1 cellular context compared by ENCODE assay signal in the genomic region with DNA sequence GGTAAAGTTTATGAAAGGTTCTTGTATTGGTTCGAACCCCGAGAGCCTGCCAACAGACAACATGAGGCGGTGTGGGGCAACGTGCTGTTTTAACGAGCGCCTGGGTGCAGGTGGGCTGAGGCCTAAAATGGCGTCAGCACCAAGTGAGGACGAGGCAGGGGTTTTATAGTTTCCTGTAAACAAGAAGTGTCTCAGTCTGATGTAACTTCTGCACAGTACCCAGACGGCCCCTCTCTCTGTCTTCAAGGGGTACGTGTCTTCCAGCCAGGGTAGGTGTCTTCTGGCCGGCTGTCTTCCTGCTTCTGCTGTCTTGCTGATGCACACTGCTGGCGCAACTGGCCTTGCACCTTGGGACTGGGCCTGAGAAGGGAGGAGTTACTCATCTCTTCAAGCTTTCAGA.
TF ChIP-seq lines count a peak whose summit lies in the region.

No MANE protein-coding gene starts in this region.

TF ChIP-seq in GM12878, 131 proteins besides CTCF, POLR2A, EP300 and RAD21:
- no peak for TF ChIP-seq EED (IDR thresholded peaks at IDR 0.05; ENCODE audit: low read depth)
- TF ChIP-seq RB1 (IDR thresholded peaks at IDR 0.05; ENCODE audit: borderline replicate concordance), result 0 out of 2 replicates have a peak, but pooled peaks have one; percentile 27
- TF ChIP-seq HDGF (IDR thresholded peaks at IDR 0.05), result no peak
- TF ChIP-seq YY1 (IDR thresholded peaks at IDR 0.05; ENCODE audit: low read depth, low read length), result peak; percentile 75
- TF ChIP-seq, protein P1, sequence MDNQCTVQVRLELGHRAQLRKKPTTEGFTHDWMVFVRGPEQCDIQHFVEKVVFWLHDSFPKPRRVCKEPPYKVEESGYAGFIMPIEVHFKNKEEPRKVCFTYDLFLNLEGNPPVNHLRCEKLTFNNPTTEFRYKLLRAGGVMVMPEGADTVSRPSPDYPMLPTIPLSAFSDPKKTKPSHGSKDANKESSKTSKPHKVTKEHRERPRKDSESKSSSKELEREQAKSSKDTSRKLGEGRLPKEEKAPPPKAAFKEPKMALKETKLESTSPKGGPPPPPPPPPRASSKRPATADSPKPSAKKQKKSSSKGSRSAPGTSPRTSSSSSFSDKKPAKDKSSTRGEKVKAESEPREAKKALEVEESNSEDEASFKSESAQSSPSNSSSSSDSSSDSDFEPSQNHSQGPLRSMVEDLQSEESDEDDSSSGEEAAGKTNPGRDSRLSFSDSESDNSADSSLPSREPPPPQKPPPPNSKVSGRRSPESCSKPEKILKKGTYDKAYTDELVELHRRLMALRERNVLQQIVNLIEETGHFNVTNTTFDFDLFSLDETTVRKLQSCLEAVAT (IDR thresholded peaks at IDR 0.05), result peak; percentile 94
- TF ChIP-seq BACH1 (IDR thresholded peaks at IDR 0.05; ENCODE audit: borderline replicate concordance), result no peak
- TF ChIP-seq IKZF1 (conservative IDR thresholded peaks at IDR 0.05), result no peak
- no peak for TF ChIP-seq FOXM1 (IDR thresholded peaks at IDR 0.05; ENCODE audit: low read depth, low read length)
- no peak for TF ChIP-seq HDAC6 (IDR thresholded peaks at IDR 0.05; ENCODE audit: unreplicated experiment)
- no peak for TF ChIP-seq SREBF1 (IDR thresholded peaks at IDR 0.05; ENCODE audit: low read length)
- TF ChIP-seq CHD4 (IDR thresholded peaks at IDR 0.05), result no peak
- TF ChIP-seq, protein P2, sequence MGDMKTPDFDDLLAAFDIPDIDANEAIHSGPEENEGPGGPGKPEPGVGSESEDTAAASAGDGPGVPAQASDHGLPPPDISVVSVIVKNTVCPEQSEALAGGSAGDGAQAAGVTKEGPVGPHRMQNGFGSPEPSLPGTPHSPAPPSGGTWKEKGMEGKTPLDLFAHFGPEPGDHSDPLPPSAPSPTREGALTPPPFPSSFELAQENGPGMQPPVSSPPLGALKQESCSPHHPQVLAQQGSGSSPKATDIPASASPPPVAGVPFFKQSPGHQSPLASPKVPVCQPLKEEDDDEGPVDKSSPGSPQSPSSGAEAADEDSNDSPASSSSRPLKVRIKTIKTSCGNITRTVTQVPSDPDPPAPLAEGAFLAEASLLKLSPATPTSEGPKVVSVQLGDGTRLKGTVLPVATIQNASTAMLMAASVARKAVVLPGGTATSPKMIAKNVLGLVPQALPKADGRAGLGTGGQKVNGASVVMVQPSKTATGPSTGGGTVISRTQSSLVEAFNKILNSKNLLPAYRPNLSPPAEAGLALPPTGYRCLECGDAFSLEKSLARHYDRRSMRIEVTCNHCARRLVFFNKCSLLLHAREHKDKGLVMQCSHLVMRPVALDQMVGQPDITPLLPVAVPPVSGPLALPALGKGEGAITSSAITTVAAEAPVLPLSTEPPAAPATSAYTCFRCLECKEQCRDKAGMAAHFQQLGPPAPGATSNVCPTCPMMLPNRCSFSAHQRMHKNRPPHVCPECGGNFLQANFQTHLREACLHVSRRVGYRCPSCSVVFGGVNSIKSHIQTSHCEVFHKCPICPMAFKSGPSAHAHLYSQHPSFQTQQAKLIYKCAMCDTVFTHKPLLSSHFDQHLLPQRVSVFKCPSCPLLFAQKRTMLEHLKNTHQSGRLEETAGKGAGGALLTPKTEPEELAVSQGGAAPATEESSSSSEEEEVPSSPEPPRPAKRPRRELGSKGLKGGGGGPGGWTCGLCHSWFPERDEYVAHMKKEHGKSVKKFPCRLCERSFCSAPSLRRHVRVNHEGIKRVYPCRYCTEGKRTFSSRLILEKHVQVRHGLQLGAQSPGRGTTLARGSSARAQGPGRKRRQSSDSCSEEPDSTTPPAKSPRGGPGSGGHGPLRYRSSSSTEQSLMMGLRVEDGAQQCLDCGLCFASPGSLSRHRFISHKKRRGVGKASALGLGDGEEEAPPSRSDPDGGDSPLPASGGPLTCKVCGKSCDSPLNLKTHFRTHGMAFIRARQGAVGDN (IDR thresholded peaks at IDR 0.05), result peak; percentile 44; the same call in 1 of the 2 replicates
- TF ChIP-seq, protein P3, sequence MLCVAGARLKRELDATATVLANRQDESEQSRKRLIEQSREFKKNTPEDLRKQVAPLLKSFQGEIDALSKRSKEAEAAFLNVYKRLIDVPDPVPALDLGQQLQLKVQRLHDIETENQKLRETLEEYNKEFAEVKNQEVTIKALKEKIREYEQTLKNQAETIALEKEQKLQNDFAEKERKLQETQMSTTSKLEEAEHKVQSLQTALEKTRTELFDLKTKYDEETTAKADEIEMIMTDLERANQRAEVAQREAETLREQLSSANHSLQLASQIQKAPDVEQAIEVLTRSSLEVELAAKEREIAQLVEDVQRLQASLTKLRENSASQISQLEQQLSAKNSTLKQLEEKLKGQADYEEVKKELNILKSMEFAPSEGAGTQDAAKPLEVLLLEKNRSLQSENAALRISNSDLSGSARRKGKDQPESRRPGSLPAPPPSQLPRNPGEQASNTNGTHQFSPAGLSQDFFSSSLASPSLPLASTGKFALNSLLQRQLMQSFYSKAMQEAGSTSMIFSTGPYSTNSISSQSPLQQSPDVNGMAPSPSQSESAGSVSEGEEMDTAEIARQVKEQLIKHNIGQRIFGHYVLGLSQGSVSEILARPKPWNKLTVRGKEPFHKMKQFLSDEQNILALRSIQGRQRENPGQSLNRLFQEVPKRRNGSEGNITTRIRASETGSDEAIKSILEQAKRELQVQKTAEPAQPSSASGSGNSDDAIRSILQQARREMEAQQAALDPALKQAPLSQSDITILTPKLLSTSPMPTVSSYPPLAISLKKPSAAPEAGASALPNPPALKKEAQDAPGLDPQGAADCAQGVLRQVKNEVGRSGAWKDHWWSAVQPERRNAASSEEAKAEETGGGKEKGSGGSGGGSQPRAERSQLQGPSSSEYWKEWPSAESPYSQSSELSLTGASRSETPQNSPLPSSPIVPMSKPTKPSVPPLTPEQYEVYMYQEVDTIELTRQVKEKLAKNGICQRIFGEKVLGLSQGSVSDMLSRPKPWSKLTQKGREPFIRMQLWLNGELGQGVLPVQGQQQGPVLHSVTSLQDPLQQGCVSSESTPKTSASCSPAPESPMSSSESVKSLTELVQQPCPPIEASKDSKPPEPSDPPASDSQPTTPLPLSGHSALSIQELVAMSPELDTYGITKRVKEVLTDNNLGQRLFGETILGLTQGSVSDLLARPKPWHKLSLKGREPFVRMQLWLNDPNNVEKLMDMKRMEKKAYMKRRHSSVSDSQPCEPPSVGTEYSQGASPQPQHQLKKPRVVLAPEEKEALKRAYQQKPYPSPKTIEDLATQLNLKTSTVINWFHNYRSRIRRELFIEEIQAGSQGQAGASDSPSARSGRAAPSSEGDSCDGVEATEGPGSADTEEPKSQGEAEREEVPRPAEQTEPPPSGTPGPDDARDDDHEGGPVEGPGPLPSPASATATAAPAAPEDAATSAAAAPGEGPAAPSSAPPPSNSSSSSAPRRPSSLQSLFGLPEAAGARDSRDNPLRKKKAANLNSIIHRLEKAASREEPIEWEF (IDR thresholded peaks at IDR 0.05; ENCODE audit: insufficient replicate concordance, low read depth, low read length), result no peak
- TF ChIP-seq, protein P4, sequence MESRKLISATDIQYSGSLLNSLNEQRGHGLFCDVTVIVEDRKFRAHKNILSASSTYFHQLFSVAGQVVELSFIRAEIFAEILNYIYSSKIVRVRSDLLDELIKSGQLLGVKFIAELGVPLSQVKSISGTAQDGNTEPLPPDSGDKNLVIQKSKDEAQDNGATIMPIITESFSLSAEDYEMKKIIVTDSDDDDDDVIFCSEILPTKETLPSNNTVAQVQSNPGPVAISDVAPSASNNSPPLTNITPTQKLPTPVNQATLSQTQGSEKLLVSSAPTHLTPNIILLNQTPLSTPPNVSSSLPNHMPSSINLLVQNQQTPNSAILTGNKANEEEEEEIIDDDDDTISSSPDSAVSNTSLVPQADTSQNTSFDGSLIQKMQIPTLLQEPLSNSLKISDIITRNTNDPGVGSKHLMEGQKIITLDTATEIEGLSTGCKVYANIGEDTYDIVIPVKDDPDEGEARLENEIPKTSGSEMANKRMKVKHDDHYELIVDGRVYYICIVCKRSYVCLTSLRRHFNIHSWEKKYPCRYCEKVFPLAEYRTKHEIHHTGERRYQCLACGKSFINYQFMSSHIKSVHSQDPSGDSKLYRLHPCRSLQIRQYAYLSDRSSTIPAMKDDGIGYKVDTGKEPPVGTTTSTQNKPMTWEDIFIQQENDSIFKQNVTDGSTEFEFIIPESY (IDR thresholded peaks at IDR 0.05), result peak; percentile 53
- TF ChIP-seq POLR2AphosphoS5 (IDR thresholded peaks at IDR 0.05; ENCODE audit: low read length), result peak; percentile 53; the same call in 1 of the 2 replicates
- no peak for TF ChIP-seq CREM (IDR thresholded peaks at IDR 0.05; ENCODE audit: low read depth)
